In the genomic region with DNA sequence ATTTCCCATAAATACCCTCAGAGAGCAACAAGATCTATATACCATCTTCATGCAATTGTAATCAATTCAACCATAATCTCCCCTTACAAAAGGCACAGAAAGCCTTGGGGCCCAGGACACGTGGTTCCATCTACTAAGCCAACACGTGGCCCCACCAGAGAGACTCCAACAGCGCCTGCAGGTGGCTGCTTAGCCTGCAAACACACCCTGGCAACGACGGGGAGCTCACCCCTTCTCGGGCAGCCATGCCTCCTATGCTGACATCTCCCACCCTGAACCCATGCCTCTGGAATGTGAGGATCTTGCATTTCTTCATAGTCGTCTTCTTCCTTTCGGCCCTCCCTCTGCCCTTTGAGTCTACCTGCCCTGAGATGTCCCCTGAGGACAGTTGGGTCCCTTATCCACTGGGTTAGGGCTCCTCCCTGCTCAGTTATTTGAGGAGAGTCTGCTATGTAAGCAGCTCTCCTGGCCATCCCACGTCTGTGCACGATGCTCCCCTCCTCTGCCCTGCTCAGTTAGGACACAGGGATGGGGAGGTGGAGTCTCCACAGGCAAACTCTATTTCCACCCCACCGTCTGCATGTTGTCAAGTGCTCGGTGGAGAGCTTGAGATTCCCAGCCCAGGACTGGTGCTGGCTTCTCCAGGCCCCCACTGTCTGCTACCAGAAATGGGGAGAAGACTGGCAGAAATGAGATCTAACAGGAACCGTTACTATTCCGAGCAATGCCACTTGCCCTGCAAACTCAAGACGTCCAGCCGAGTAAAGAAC, we compare ENCODE assay signal across 24 cellular contexts. TPM values are rescaled to one million over a fixed set of nuclear protein-coding genes. Genes with fewer than 3 reads are reported as not detected.
"Had no signal": no experiment of that assay in that cellular context is flagged by ENCODE, and none has a peak within 500 bp of the region (broad histone marks: within the 10 kb centered on the region; RNA-seq: fewer than 3 reads in every experiment).

No MANE protein-coding gene starts in this region.

- H3K9ac ChIP-seq: KMS-11 had no signal

- ATAC-seq: activated CD4-positive, CD25-positive, alpha-beta regulatory T cell treated with anti-CD3 and anti-CD28 coated beads, Interleukin-2, amount 50 U/mL, for 24 hours; activated CD8-positive, alpha-beta T cell treated with anti-CD3 and anti-CD28 coated beads for 36 hours; activated naive CD4-positive, alpha-beta T cell treated with anti-CD3 and anti-CD28 coated beads, Interleukin-2, amount 50 U/mL, for 72 hours; activated naive CD8-positive, alpha-beta T cell treated with anti-CD3 and anti-CD28 coated beads, Interleukin-2, amount 50 U/mL, for 24 hours; body of pancreas had no signal

- DNase-seq: activated CD4-positive, alpha-beta T cell treated with anti-CD3 and anti-CD28 coated beads for 4 hours; activated CD8-positive, alpha-beta memory T cell treated with anti-CD3 and anti-CD28 coated beads, Interleukin-2, amount 50 U/mL, for 48 hours; activated CD8-positive, alpha-beta T cell treated with anti-CD3 and anti-CD28 coated beads for 36 hours; activated naive CD4-positive, alpha-beta T cell treated with Interleukin-2 at 50 U/mL for 16 hours; activated naive CD8-positive, alpha-beta T cell treated with anti-CD3 and anti-CD28 coated beads, Interleukin-2, amount 50 U/mL, for 24 hours; activated T-cell treated with anti-CD3 and anti-CD28 coated beads, Interleukin-2, amount 50 U/mL, for 1 hour; amniotic stem cell; body of pancreas; MM.1S; NCI-H1105; NCI-H1694 treated with DMSO at 0.1 percent for 48 hours; NCI-H2029 treated with DMSO at 0.1 percent for 48 hours; NCI-H345; NCI-H510A; NCI-H526 treated with DMSO at 0.1 percent for 48 hours; NCI-H82; SHP77 treated with DMSO at 0.1 percent for 48 hours had no signal

- H3K36me3 Mint-ChIP-seq: activated naive CD4-positive, alpha-beta T cell treated with anti-CD3 and anti-CD28 coated beads, Interleukin-2, amount 50 U/mL, for 72 hours had no signal

- H3K9me3 Mint-ChIP-seq: activated CD8-positive, alpha-beta T cell treated with anti-CD3 and anti-CD28 coated beads for 36 hours; activated naive CD4-positive, alpha-beta T cell treated with anti-CD3 and anti-CD28 coated beads, Interleukin-2, amount 50 U/mL, for 72 hours; activated naive CD8-positive, alpha-beta T cell treated with anti-CD3 and anti-CD28 coated beads, Interleukin-2, amount 50 U/mL, for 24 hours; T-helper 1 cell treated with Interleukin-12 subunit alpha and Interleukin-12 subunit beta and Interleukin-4 antibody, amounts not matched to agents 30 μg/mL and 1 μg/mL, for 36 hours had no signal

- H3K36me3 ChIP-seq: ascending aorta had no signal

- FAIRE-seq: bronchial epithelial cell, RCC 7860 had no signal

- H3K4me1 Mint-ChIP-seq: activated naive CD8-positive, alpha-beta T cell treated with anti-CD3 and anti-CD28 coated beads, Interleukin-2, amount 50 U/mL, for 24 hours had no signal

- H3K9me3 ChIP-seq: ascending aorta, body of pancreas had no signal

- H3K27me3 Mint-ChIP-seq: activated CD8-positive, alpha-beta T cell treated with anti-CD3 and anti-CD28 coated beads for 36 hours; activated naive CD8-positive, alpha-beta T cell treated with anti-CD3 and anti-CD28 coated beads, Interleukin-2, amount 50 U/mL, for 24 hours had no signal

- H3K27me3 ChIP-seq: ascending aorta, body of pancreas had no signal

- H3K4me3 Mint-ChIP-seq: activated CD8-positive, alpha-beta T cell treated with anti-CD3 and anti-CD28 coated beads for 36 hours; activated naive CD8-positive, alpha-beta T cell treated with anti-CD3 and anti-CD28 coated beads, Interleukin-2, amount 50 U/mL, for 24 hours; T-helper 1 cell treated with Interleukin-12 subunit alpha and Interleukin-12 subunit beta and Interleukin-4 antibody, amounts not matched to agents 30 μg/mL and 1 μg/mL, for 36 hours had no signal

- H3K27ac Mint-ChIP-seq: activated CD8-positive, alpha-beta T cell treated with anti-CD3 and anti-CD28 coated beads for 36 hours; activated naive CD4-positive, alpha-beta T cell treated with anti-CD3 and anti-CD28 coated beads, Interleukin-2, amount 50 U/mL, for 72 hours; activated naive CD8-positive, alpha-beta T cell treated with anti-CD3 and anti-CD28 coated beads, Interleukin-2, amount 50 U/mL, for 24 hours; T-helper 1 cell treated with Interleukin-12 subunit alpha and Interleukin-12 subunit beta and Interleukin-4 antibody, amounts not matched to agents 30 μg/mL and 1 μg/mL, for 36 hours had no signal

- H3K27ac ChIP-seq: ascending aorta, body of pancreas, KMS-11 had no signal

- H3K4me3 ChIP-seq: ascending aorta, body of pancreas had no signal

- H3K4me1 ChIP-seq: ascending aorta, body of pancreas had no signal

- H3K4me2 ChIP-seq: KMS-11 had no signal

RNA-seq across cellular contexts. Expression of a gene that starts 36.5 kb away (rescaled TPM):
- total RNA-seq: activated CD8-positive, alpha-beta T cell treated with anti-CD3 and anti-CD28 coated beads for 36 hours; activated naive CD4-positive, alpha-beta T cell treated with anti-CD3 and anti-CD28 coated beads, Interleukin-2, amount 50 U/mL, for 72 hours had no signal
